8 cellular contexts compared by ENCODE assay signal in genomic region chr4:30718021-30718888, GRCh38. TPM values are rescaled to one million over a fixed set of nuclear protein-coding genes. Genes with fewer than 3 reads are reported as not detected.
DNase-seq lines count a peak whose midpoint lies in the region; ATAC-seq and TF ChIP-seq lines count a peak whose summit lies in the region.

No MANE protein-coding gene starts in this region.

- no peak for TF ChIP-seq EP300 in upper lobe of left lung (IDR thresholded peaks at IDR 0.05)

- H3K4me1 ChIP-seq in endocrine pancreas (ENCODE audit: control insufficient read depth, insufficient read depth, low read length) = no peaks in the 10 kb centered on the region
- peaks cover 33% of the 10 kb centered on the region for H3K4me1 ChIP-seq in mesenchymal stem cell (ENCODE audit: control insufficient read depth, insufficient read depth, low read depth, low read length)
- peaks cover 22 to 63% (median 39%) of the 10 kb centered on the region in 4 donors for H3K4me1 ChIP-seq in upper lobe of left lung

- H3K9me3 ChIP-seq in endocrine pancreas (ENCODE audit: control insufficient read depth, low read length) (no peaks in the 10 kb centered on the region), mesenchymal stem cell (ENCODE audit: control insufficient read depth, low read length) (no peaks in the 10 kb centered on the region), upper lobe of left lung (no peaks in the 10 kb centered on the region)

- no peak overlapping the region for H2BK15ac ChIP-seq in mesenchymal stem cell (ENCODE audit: low read depth, poor library complexity, severe bottlenecking)

- H4K91ac ChIP-seq in mesenchymal stem cell (ENCODE audit: low read length) = no peak overlapping the region

- TF ChIP-seq POLR2A in upper lobe of left lung (IDR thresholded peaks at IDR 0.05) = no peak

- peak overlapping the region; percentile 31 to 69 for H3K18ac ChIP-seq in mesenchymal stem cell (ENCODE audit: low read depth in 1 of 2, low read length in 2 of 2)

- H3K27me3 ChIP-seq in endocrine pancreas (ENCODE audit: control insufficient read depth, insufficient read depth, low read length) (peaks cover 5% of the 10 kb centered on the region), mesenchymal stem cell (ENCODE audit: control insufficient read depth in 1 of 2, insufficient read depth in 1 of 2, low read length in 2 of 2) (peaks cover 8 to 25% of the 10 kb centered on the region in 2 experiments), upper lobe of left lung (peaks cover 0 to 57% (median 26%) of the 10 kb centered on the region in 4 donors)

- peak in 1 of 2 donors; percentile 34 for ATAC-seq in upper lobe of left lung (ENCODE audit: low FRiP score in 2 of 2)
- ATAC-seq in GM18909 (IDR thresholded peaks at IDR 0.05; ENCODE audit: poor library complexity, unreplicated experiment) = no peak

- H2BK5ac ChIP-seq in mesenchymal stem cell (ENCODE audit: low read depth, low read length, poor library complexity, severe bottlenecking) = no peak overlapping the region

- peak overlapping the region in 1 of 2 experiments; percentile 32 for H2BK12ac ChIP-seq in mesenchymal stem cell (ENCODE audit: low read length in 2 of 2)

- peaks cover 2% of the 10 kb centered on the region for H3K79me1 ChIP-seq in mesenchymal stem cell (replicated peaks; ENCODE audit: low read length, poor library complexity, severe bottlenecking)

- H3K27ac ChIP-seq in mesenchymal stem cell (ENCODE audit: low read length, poor library complexity, severe bottlenecking) (peak overlapping the region; percentile 82), upper lobe of left lung (peak overlapping the region in 2 of 4 donors; percentile 39 to 74)

- TF ChIP-seq CTCF in upper lobe of left lung (IDR thresholded peaks at IDR 0.05) = no peak

- H3K9ac ChIP-seq in endocrine pancreas (ENCODE audit: control insufficient read depth, insufficient read depth, low read length) (no peak overlapping the region), mesenchymal stem cell (ENCODE audit: low read length) (peak overlapping the region; percentile 76)

- H3K4ac ChIP-seq in mesenchymal stem cell (ENCODE audit: low read depth in 1 of 2, low read length in 2 of 2) = no peak overlapping the region

- no peaks in the 10 kb centered on the region for H3K36me3 ChIP-seq in endocrine pancreas (ENCODE audit: control insufficient read depth, insufficient read depth, low read length)
- peaks cover 0 to 2% of the 10 kb centered on the region in 2 experiments for H3K36me3 ChIP-seq in mesenchymal stem cell (ENCODE audit: control insufficient read depth in 1 of 2, insufficient read depth in 2 of 2, low read depth in 1 of 2, low read length in 2 of 2)
- H3K36me3 ChIP-seq in upper lobe of left lung = no peaks in the 10 kb centered on the region

- peak overlapping the region; percentile 74 for H2AFZ ChIP-seq in mesenchymal stem cell (ENCODE audit: low read depth, low read length)

- DNase-seq in NCI-H2081 (lab: John Stamatoyannopoulos, UW) (peak; percentile 33 to 45), NCI-H2081 treated with DMSO at 0.1 percent for 48 hours (lab: John Stamatoyannopoulos, UW) (no peak), NCI-H345 (lab: John Stamatoyannopoulos, UW) (peak; percentile 75), mesenchymal stem cell (peak; percentile 80), upper lobe of left lung (peak in 1 of 2 donors; percentile 84), NCI-H2029 treated with DMSO at 0.1 percent for 48 hours (lab: John Stamatoyannopoulos, UW) (no peak)

- H3K23ac ChIP-seq in mesenchymal stem cell (ENCODE audit: low read length in 2 of 2) = no peak overlapping the region

- no peak overlapping the region for H3K14ac ChIP-seq in mesenchymal stem cell (ENCODE audit: low read length in 2 of 2)

- H2BK120ac ChIP-seq in mesenchymal stem cell (ENCODE audit: low read depth, low read length) = no peak overlapping the region

- H3K4me2 ChIP-seq in mesenchymal stem cell (ENCODE audit: low read length, poor library complexity, severe bottlenecking) = peak overlapping the region; percentile 100

- H4K8ac ChIP-seq in mesenchymal stem cell (ENCODE audit: low read length) = peak overlapping the region; percentile 40

- 0% methylated on average over 38 of the region's 45 CpGs for WGBS in mesenchymal stem cell
- WGBS in upper lobe of left lung, 2 donors = 3% methylated on average over 24 to 45 of the region's 45 CpGs

- H3K4me3 ChIP-seq in endocrine pancreas (ENCODE audit: control insufficient read depth, insufficient read depth, low read length) = peak overlapping the region; percentile 39
- H3K4me3 ChIP-seq in mesenchymal stem cell (ENCODE audit: insufficient read depth in 1 of 2, low read depth in 1 of 2, low read length in 2 of 2) = peak overlapping the region; percentile 74 to 88
- H3K4me3 ChIP-seq in upper lobe of left lung = peak overlapping the region in 3 of 4 donors; percentile 45 to 58 (median 56)

- no peak overlapping the region for H2AK5ac ChIP-seq in mesenchymal stem cell (ENCODE audit: low read length, severe bottlenecking)

RNA-seq across cellular contexts. Expression of gene PCDH7, which starts 1.9 kb away (rescaled TPM):
- polyA plus RNA-seq in mesenchymal stem cell (2013, experiment 1 of 2) = 17.0 TPM
- 17.7 TPM for polyA plus RNA-seq in mesenchymal stem cell (2013, experiment 2 of 2)
- total RNA-seq in upper lobe of left lung = 10 to 100 TPM in 1 of 6 donors, 1 to 10 TPM in 5; 2.0 to 12.9 (median 5.9) TPM

Comparison
In these comparisons a context has a peak if more than half of its experiments do, and no peak if none do; other contexts are left out.
1. DNase-seq: peak in NCI-H2081 (2 of 2), NCI-H345 (single experiment) and mesenchymal stem cell (single experiment); none in NCI-H2081 treated with DMSO at 0.1 percent for 48 hours (single experiment) and NCI-H2029 treated with DMSO at 0.1 percent for 48 hours (single experiment).
2. Peak in every context shown above with its lines, with median percentiles within 50 percentile points of each other: H3K4me3 ChIP-seq.